In genomic region chr9:137077010-137077747, GRCh38 we compare ENCODE assay signal across 8 cellular contexts. TPM values are rescaled to one million over a fixed set of nuclear protein-coding genes. Genes with fewer than 3 reads are reported as not detected.
A peak's percentile ranks its signal among the peaks of the same experiment; 100 is the strongest.
DNase-seq lines count a peak whose midpoint lies in the region; ATAC-seq and TF ChIP-seq lines count a peak whose summit lies in the region.

TSS of gene UAP1L1 (plus strand) at chr9:137077517. CDS start at chr9:137077533, 16 bp downstream.

- H3K27ac ChIP-seq in Peyer's patch: peak within 1 kb of the TSS; percentile 43 to 82 (median 68)

- TF ChIP-seq CTCF in Peyer's patch (IDR thresholded peaks at IDR 0.05): no peak

- H3K27ac Mint-ChIP-seq in activated naive CD4-positive, alpha-beta T cell treated with anti-CD3 and anti-CD28 coated beads, Interleukin-2, amount 50 U/mL, for 72 hours: no peak within 1 kb of the TSS

- intact Hi-C loops in Right ventricle myocardium inferior (cut with DNase I): no loop called here

- peak; percentile 18 for DNase-seq in DMS79 treated with DMSO at 0.1 percent for 48 hours (lab: John Stamatoyannopoulos, UW)
- no peak for DNase-seq in DMS79 (lab: John Stamatoyannopoulos, UW)
- peak; percentile 74 to 90 (median 87) for DNase-seq in Peyer's patch
- peak in 1 of 2 donors; percentile 60 for DNase-seq in activated naive CD4-positive, alpha-beta T cell treated with anti-CD3 and anti-CD28 coated beads, Interleukin-2, amount 50 U/mL, for 72 hours (ENCODE audit: low spot score in 2 of 2)
- peak; percentile 91 for DNase-seq in Right ventricle myocardium inferior (ENCODE audit: missing footprints)
- peak; percentile 77 for DNase-seq in occipital lobe (lab: John Stamatoyannopoulos, UW)

- no peaks in the 10 kb centered on the region for H3K9me3 ChIP-seq in Peyer's patch

- no peaks in the 10 kb centered on the region for H3K9me3 Mint-ChIP-seq in activated naive CD4-positive, alpha-beta T cell treated with anti-CD3 and anti-CD28 coated beads, Interleukin-2, amount 50 U/mL, for 72 hours

- peaks cover 0 to 19% (median 0%) of the 10 kb centered on the region in 3 donors for H3K36me3 ChIP-seq in Peyer's patch

- no peaks in the 10 kb centered on the region for H3K36me3 Mint-ChIP-seq in activated naive CD4-positive, alpha-beta T cell treated with anti-CD3 and anti-CD28 coated beads, Interleukin-2, amount 50 U/mL, for 72 hours

- ATAC-seq in HG02885 (IDR thresholded peaks at IDR 0.05; ENCODE audit: poor library complexity, unreplicated experiment) (peak; percentile 65), Right ventricle myocardium inferior (peak; percentile 83), GM21367 (IDR thresholded peaks at IDR 0.05; ENCODE audit: unreplicated experiment) (no peak)
- peak; percentile 80 to 85 for ATAC-seq in activated naive CD4-positive, alpha-beta T cell treated with anti-CD3 and anti-CD28 coated beads, Interleukin-2, amount 50 U/mL, for 72 hours

- H3K4me1 ChIP-seq in Peyer's patch: peaks cover 4 to 35% (median 12%) of the 10 kb centered on the region in 4 donors

- H3K27me3 ChIP-seq in Peyer's patch: no peaks in the 10 kb centered on the region

- peak within 1 kb of the TSS; percentile 56 to 75 (median 72) for H3K4me3 ChIP-seq in Peyer's patch

- no peak for TF ChIP-seq POLR2A in Peyer's patch (IDR thresholded peaks at IDR 0.05)

RNA-seq across cellular contexts. Expression of gene UAP1L1, which starts in this region (rescaled TPM):
- 10 to 100 TPM in 1 of 4 donors, 1 to 10 TPM in 3; 4.9 to 15.7 (median 6.6) TPM for total RNA-seq in Peyer's patch
- total RNA-seq in activated naive CD4-positive, alpha-beta T cell treated with anti-CD3 and anti-CD28 coated beads, Interleukin-2, amount 50 U/mL, for 72 hours: 10 to 100 TPM in 1 of 2 donors, 1 to 10 TPM in 1; 7.5 to 28.2 TPM
- 13.6 TPM for total RNA-seq in Right ventricle myocardium inferior
- 0.31 TPM for total RNA-seq in occipital lobe

Comparison
In these comparisons a context has a peak if more than half of its experiments do, and no peak if none do; other contexts are left out.
1. Peak in DNase-seq in occipital lobe; RNA of the gene not detected or under 1 TPM.